16 cellular contexts compared by ENCODE assay signal in the genomic region with DNA sequence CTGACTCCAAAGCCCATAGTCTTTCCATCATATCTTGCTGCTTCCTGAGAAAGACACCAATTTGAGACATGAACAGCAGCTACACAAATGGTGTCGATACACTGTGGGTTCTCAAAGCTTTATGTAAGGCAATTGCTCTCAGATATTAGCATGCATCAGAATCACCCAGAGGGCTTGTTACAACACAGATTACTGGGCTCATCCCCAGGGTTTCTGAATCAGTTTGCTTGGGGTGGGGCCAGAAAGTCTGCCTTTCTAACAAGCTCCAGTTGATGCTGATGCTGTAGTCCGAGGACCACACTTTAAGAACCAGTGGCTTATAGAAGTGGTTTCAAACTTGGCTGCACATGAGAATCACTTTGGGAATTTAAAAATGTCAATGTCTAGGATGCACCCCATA.
"Had no signal": no experiment of that assay in that cellular context is flagged by ENCODE, and none has a peak within 500 bp of the region (broad histone marks: within the 10 kb centered on the region; RNA-seq: fewer than 3 reads in every experiment).

No MANE protein-coding gene starts in this region.

- H3K4me3 Mint-ChIP-seq: activated CD4-positive, alpha-beta memory T cell treated with anti-CD3 and anti-CD28 coated beads for 36 hours; activated CD4-positive, alpha-beta T cell treated with anti-CD3 and anti-CD28 coated beads for 36 hours; activated CD8-positive, alpha-beta memory T cell treated with anti-CD3 and anti-CD28 coated beads, Interleukin-2, amount 10 ng/mL, durations not matched to agents 7 days and 5 days; immature natural killer cell; naive B cell; stimulated activated naive CD8-positive, alpha-beta T cell treated with anti-CD3 and anti-CD28 coated beads, Interleukin-15, Interleukin-2, amounts not matched to agents 100 ng/mL and 50 ng/mL, for 24 hours; T-helper 17 cell; type B pancreatic cell had no signal

- H3K4me1 ChIP-seq: pancreas, sigmoid colon, spleen had no signal

- H3K36me3 ChIP-seq: pancreas, sigmoid colon, spleen had no signal

- H3K9me3 ChIP-seq: pancreas, sigmoid colon, spleen had no signal

- H3K4me1 Mint-ChIP-seq: activated CD4-positive, alpha-beta T cell treated with anti-CD3 and anti-CD28 coated beads for 36 hours; activated CD8-positive, alpha-beta memory T cell treated with anti-CD3 and anti-CD28 coated beads, Interleukin-2, amount 10 ng/mL, durations not matched to agents 7 days and 5 days; immature natural killer cell; naive B cell; T-helper 17 cell had no signal

- H3K27me3 ChIP-seq: pancreas, sigmoid colon, spleen had no signal

- H3K9me3 Mint-ChIP-seq: activated CD4-positive, alpha-beta memory T cell treated with anti-CD3 and anti-CD28 coated beads for 36 hours; stimulated activated naive CD8-positive, alpha-beta T cell treated with anti-CD3 and anti-CD28 coated beads, Interleukin-15, Interleukin-2, amounts not matched to agents 100 ng/mL and 50 ng/mL, for 24 hours; type B pancreatic cell had no signal

- H3K27ac ChIP-seq: coronary artery, pancreas, sigmoid colon, spleen had no signal

- DNase-seq: activated CD4-positive, alpha-beta memory T cell treated with anti-CD3 and anti-CD28 coated beads for 36 hours; activated CD4-positive, alpha-beta T cell treated with anti-CD3 and anti-CD28 coated beads for 36 hours; activated CD8-positive, alpha-beta memory T cell treated with anti-CD3 and anti-CD28 coated beads, Interleukin-2, amount 10 ng/mL, durations not matched to agents 7 days and 5 days; activated T-cell treated with anti-CD3 and anti-CD28 coated beads, Interleukin-2, amount 50 U/mL, for 1 hour; central memory CD4-positive, alpha-beta T cell; glutamatergic neuron; immature natural killer cell; naive B cell; pancreas; sigmoid colon; spleen; T-helper 17 cell had no signal

- H3K27ac Mint-ChIP-seq: activated CD4-positive, alpha-beta memory T cell treated with anti-CD3 and anti-CD28 coated beads for 36 hours; activated CD4-positive, alpha-beta T cell treated with anti-CD3 and anti-CD28 coated beads for 36 hours; activated CD8-positive, alpha-beta memory T cell treated with anti-CD3 and anti-CD28 coated beads, Interleukin-2, amount 10 ng/mL, durations not matched to agents 7 days and 5 days; activated naive CD4-positive, alpha-beta T cell treated with anti-CD3 and anti-CD28 coated beads, Interleukin-2, amount 50 U/mL, for 72 hours; immature natural killer cell; naive B cell; stimulated activated naive CD8-positive, alpha-beta T cell treated with anti-CD3 and anti-CD28 coated beads, Interleukin-15, Interleukin-2, amounts not matched to agents 100 ng/mL and 50 ng/mL, for 24 hours; T-helper 17 cell; type B pancreatic cell had no signal

- H3K4me3 ChIP-seq: coronary artery, pancreas, sigmoid colon, spleen had no signal

- H3K27me3 Mint-ChIP-seq: activated CD4-positive, alpha-beta memory T cell treated with anti-CD3 and anti-CD28 coated beads for 36 hours; activated CD8-positive, alpha-beta memory T cell treated with anti-CD3 and anti-CD28 coated beads, Interleukin-2, amount 10 ng/mL, durations not matched to agents 7 days and 5 days; stimulated activated naive CD8-positive, alpha-beta T cell treated with anti-CD3 and anti-CD28 coated beads, Interleukin-15, Interleukin-2, amounts not matched to agents 100 ng/mL and 50 ng/mL, for 24 hours; T-helper 17 cell; type B pancreatic cell had no signal

- H3K36me3 Mint-ChIP-seq: activated CD4-positive, alpha-beta memory T cell treated with anti-CD3 and anti-CD28 coated beads for 36 hours; activated CD8-positive, alpha-beta memory T cell treated with anti-CD3 and anti-CD28 coated beads, Interleukin-2, amount 10 ng/mL, durations not matched to agents 7 days and 5 days; immature natural killer cell; naive B cell; type B pancreatic cell had no signal

- FAIRE-seq: pancreas had no signal
